In the genomic region with DNA sequence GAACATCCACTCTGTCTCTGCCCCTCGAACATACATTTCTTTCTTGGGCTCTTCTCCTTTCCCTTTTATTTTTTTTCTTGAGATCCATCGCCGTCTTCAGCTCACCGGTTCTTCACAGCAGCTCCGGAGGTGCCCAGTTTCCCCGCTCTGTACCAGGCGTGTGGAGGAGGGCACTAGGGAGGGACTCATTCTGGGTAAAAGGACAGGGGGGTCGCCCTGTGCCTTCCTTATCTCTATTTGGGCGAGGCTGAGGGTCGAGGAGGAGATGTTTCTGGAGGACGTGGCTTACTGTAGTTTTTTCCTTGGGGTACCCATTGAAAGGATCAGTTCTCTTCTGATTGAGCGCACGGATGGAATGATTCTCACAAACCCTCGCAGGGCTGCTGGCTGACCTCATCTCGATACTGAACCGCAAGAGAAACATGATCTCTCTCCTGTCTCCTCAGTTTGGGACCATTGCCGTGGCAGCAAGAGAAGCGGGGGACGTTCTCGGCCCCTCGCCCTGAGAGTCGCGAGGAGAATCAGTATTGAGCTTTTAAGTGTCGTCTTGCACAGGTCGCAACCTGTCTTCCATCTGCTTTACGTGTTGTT, we compare ENCODE assay signal across 8 cellular contexts. TPM values are rescaled to one million over a fixed set of nuclear protein-coding genes. Genes with fewer than 3 reads are reported as not detected.
DNase-seq lines count a peak whose midpoint lies in the region; ATAC-seq and TF ChIP-seq lines count a peak whose summit lies in the region.

No MANE protein-coding gene starts in this region.

- H3K9me3 Mint-ChIP-seq in memory B cell, result no peaks in the 10 kb centered on the region

- ATAC-seq in HG02588 (IDR thresholded peaks at IDR 0.05; ENCODE audit: unreplicated experiment) (peak; percentile 6), RWPE2 (ENCODE audit: low read depth) (peak; percentile 15), memory B cell (ENCODE audit: low read depth) (no peak), thoracic aorta (ENCODE audit: insufficient number of reproducible peaks, low FRiP score, low read depth) (peak; percentile 5), GM19452 (IDR thresholded peaks at IDR 0.05; ENCODE audit: unreplicated experiment) (no peak)

- peaks cover 5% of the 10 kb centered on the region for H3K36me3 Mint-ChIP-seq in memory B cell

- no peaks in the 10 kb centered on the region for H3K27me3 ChIP-seq in RWPE2 (ENCODE audit: insufficient read depth, poor library complexity, severe bottlenecking)
- no peaks in the 10 kb centered on the region for H3K27me3 ChIP-seq in thoracic aorta (replicated peaks; ENCODE audit: insufficient read depth)

- no peaks in the 10 kb centered on the region for H3K27me3 Mint-ChIP-seq in memory B cell

- H3K4me1 ChIP-seq in RWPE2 (ENCODE audit: insufficient read depth, poor library complexity, severe bottlenecking), result peaks cover 7% of the 10 kb centered on the region
- H3K4me1 ChIP-seq in thoracic aorta (ENCODE audit: control insufficient read depth in 1 of 2, low read depth in 2 of 2), result peaks cover 16 to 23% of the 10 kb centered on the region in 2 donors

- peak; percentile 12 for DNase-seq in NCI-H345 (lab: John Stamatoyannopoulos, UW)
- no peak for DNase-seq in NCI-H345 treated with DMSO at 0.1 percent for 48 hours (lab: John Stamatoyannopoulos, UW; ENCODE audit: unreplicated experiment)
- DNase-seq in RWPE2 (ENCODE audit: low spot score), result no peak
- DNase-seq in coronary artery (ENCODE audit: low spot score), result no peak
- DNase-seq in memory B cell (ENCODE audit: low spot score in 2 of 2), result no peak
- no peak for DNase-seq in thoracic aorta (ENCODE audit: low spot score)

- H3K36me3 ChIP-seq in RWPE2 (ENCODE audit: low read depth), result no peaks in the 10 kb centered on the region
- H3K36me3 ChIP-seq in thoracic aorta, result no peaks in the 10 kb centered on the region

- TF ChIP-seq CTCF in RWPE2 (IDR thresholded peaks at IDR 0.05; ENCODE audit: poor library complexity, severe bottlenecking) (no peak), coronary artery (IDR thresholded peaks at IDR 0.05) (no peak), thoracic aorta (IDR thresholded peaks at IDR 0.05) (no peak)

- H3K4me3 Mint-ChIP-seq in memory B cell, result peak overlapping the region; percentile 98

- H3K9me3 ChIP-seq in RWPE2 (ENCODE audit: severe bottlenecking), result no peaks in the 10 kb centered on the region
- no peaks in the 10 kb centered on the region for H3K9me3 ChIP-seq in thoracic aorta

- H3K4me3 ChIP-seq in RWPE2 (ENCODE audit: severe bottlenecking) (peak overlapping the region; percentile 61), coronary artery (peak overlapping the region; percentile 78), thoracic aorta (peak overlapping the region; percentile 90)

- H3K27ac Mint-ChIP-seq in memory B cell, result peak overlapping the region; percentile 89

- H3K27ac ChIP-seq in RWPE2 (ENCODE audit: poor library complexity, severe bottlenecking), result peak overlapping the region; percentile 31
- H3K27ac ChIP-seq in coronary artery, result peak overlapping the region; percentile 67 to 71
- H3K27ac ChIP-seq in thoracic aorta, result peak overlapping the region; percentile 73 to 82

- H3K4me1 Mint-ChIP-seq in memory B cell, result peaks cover 18% of the 10 kb centered on the region

RNA-seq across cellular contexts. Expression of a gene that starts 0.4 kb away (rescaled TPM):
- 10 to 100 TPM in 1 of 2 donors, 1 to 10 TPM in 1; 8.7 to 22.1 TPM for total RNA-seq in thoracic aorta

RNA-seq across cellular contexts. Expression of a gene that starts 0.9 kb away (rescaled TPM):
- total RNA-seq in thoracic aorta, result 10 to 100 TPM; 20.3 to 28.5 TPM

Comparison
In these comparisons a context has a peak if more than half of its experiments do, and no peak if none do; other contexts are left out.
1. ATAC-seq: peak in HG02588 (single experiment), RWPE2 (single experiment) and thoracic aorta (single experiment); none in memory B cell (single experiment) and GM19452 (single experiment).
2. Peak in every context shown above with its lines, with median percentiles within 50 percentile points of each other: H3K27ac ChIP-seq and H3K4me3 ChIP-seq.